In genomic region chr16:80994451-80994850, GRCh38 we compare ENCODE assay signal across 1 cellular context.
TF ChIP-seq lines count a peak whose summit lies in the region.

No MANE protein-coding gene starts in this region.

TF ChIP-seq in SK-N-SH, 30 proteins besides CTCF, POLR2A, EP300 and RAD21:
- TF ChIP-seq EZH2phosphoT487 (IDR thresholded peaks at IDR 0.05; ENCODE audit: borderline replicate concordance, low read depth) = no peak
- no peak for TF ChIP-seq SMC3 (IDR thresholded peaks at IDR 0.05; ENCODE audit: low read depth, low read length)
- TF ChIP-seq FOXJ3 (CRISPR knock-in tag; IDR thresholded peaks at IDR 0.05) = no peak
- 0 out of 2 replicates have a peak, but pooled peaks have one; percentile 24 for TF ChIP-seq JUND (IDR thresholded peaks at IDR 0.05)
- TF ChIP-seq USF2 (IDR thresholded peaks at IDR 0.05; ENCODE audit: borderline replicate concordance, low read depth, low read length) = no peak
- no peak for TF ChIP-seq IRF3 (IDR thresholded peaks at IDR 0.05; ENCODE audit: low read depth, low read length)
- TF ChIP-seq FOSL2 (IDR thresholded peaks at IDR 0.05; ENCODE audit: borderline replicate concordance, low read depth) = peak; percentile 21; the same call in 1 of the 2 replicates
